ENCODE assay signal across 25 cellular contexts in genomic region chr7:115332691-115333090, GRCh38.
DNase-seq lines count a peak whose midpoint lies in the region; ATAC-seq and TF ChIP-seq lines count a peak whose summit lies in the region.
"Had no signal": no experiment of that assay in that cellular context is flagged by ENCODE, and none has a peak within 500 bp of the region (broad histone marks: within the 10 kb centered on the region; RNA-seq: fewer than 3 reads in every experiment).

No MANE protein-coding gene starts in this region.

- H4K5ac ChIP-seq in mesendoderm (ENCODE audit: low read length), result no peak overlapping the region

- H2AK5ac ChIP-seq in mesendoderm (ENCODE audit: low read length), result no peak overlapping the region

- H4K8ac ChIP-seq in mesendoderm (ENCODE audit: low read depth, low read length), result no peak overlapping the region

- no peak for ATAC-seq in GM21367 (IDR thresholded peaks at IDR 0.05; ENCODE audit: unreplicated experiment)
- ATAC-seq in HG02840 (IDR thresholded peaks at IDR 0.05; ENCODE audit: low FRiP score, unreplicated experiment), result no peak
- ATAC-seq: HepG2, SK-N-SH treated with all-trans-retinoic acid at 6 μM for 48 hours, T-cell had no signal

- no peak overlapping the region for H2BK120ac ChIP-seq in mesendoderm (ENCODE audit: low read depth, low read length)

- H3K56ac ChIP-seq in mesendoderm (ENCODE audit: low read length), result no peak overlapping the region

- no peak overlapping the region for H3K4ac ChIP-seq in mesendoderm (ENCODE audit: low read depth, low read length)

- no peaks in the 10 kb centered on the region for H3K79me2 ChIP-seq in mesendoderm (ENCODE audit: control insufficient read depth, insufficient read depth, low read length)

- TF ChIP-seq CTCF in HFFc6 (IDR thresholded peaks at IDR 0.05), result no peak
- TF ChIP-seq CTCF in mesothelial cell of epicardium (IDR thresholded peaks at IDR 0.05; ENCODE audit: unreplicated experiment), result no peak
- no peak for TF ChIP-seq CTCF in chondrocyte (IDR thresholded peaks at IDR 0.05)

- no peaks in the 10 kb centered on the region for H3K9me3 Mint-ChIP-seq in HFFc6
- peaks cover 16% of the 10 kb centered on the region for H3K9me3 Mint-ChIP-seq in mesothelial cell of epicardium
- no peaks in the 10 kb centered on the region for H3K9me3 Mint-ChIP-seq in chondrocyte (ENCODE audit: low read depth)
- H3K9me3 Mint-ChIP-seq: CD4-positive, alpha-beta T cell; T-cell had no signal

- H3K9ac ChIP-seq in mesendoderm (ENCODE audit: low read length), result no peak overlapping the region
- H3K9ac ChIP-seq: KMS-11 had no signal

- no peak overlapping the region for H3K4me3 ChIP-seq in mesendoderm (ENCODE audit: low read length)
- H3K4me3 ChIP-seq: MG63, PC-9 had no signal

- no peak overlapping the region for H3K23ac ChIP-seq in mesendoderm (ENCODE audit: low read length)

- no peak overlapping the region for H3K27ac Mint-ChIP-seq in HFFc6
- H3K27ac Mint-ChIP-seq in mesothelial cell of epicardium, result peak overlapping the region; percentile 49
- no peak overlapping the region for H3K27ac Mint-ChIP-seq in chondrocyte (ENCODE audit: unreplicated experiment)
- H3K27ac Mint-ChIP-seq: CD4-positive, alpha-beta T cell; T-cell had no signal

- no peak overlapping the region for H3K4me2 ChIP-seq in mesendoderm (ENCODE audit: low read length)
- H3K4me2 ChIP-seq: KMS-11, PC-9 had no signal

- H2BK5ac ChIP-seq in mesendoderm (ENCODE audit: low read length), result no peak overlapping the region

- no peak overlapping the region for H3K18ac ChIP-seq in mesendoderm (ENCODE audit: low read length)

- H3K27me3 Mint-ChIP-seq in HFFc6 (ENCODE audit: insufficient read depth) (no peaks in the 10 kb centered on the region), mesothelial cell of epicardium (ENCODE audit: low read depth) (no peaks in the 10 kb centered on the region), chondrocyte (ENCODE audit: low read depth) (no peaks in the 10 kb centered on the region)
- H3K27me3 Mint-ChIP-seq: CD4-positive, alpha-beta T cell; T-cell had no signal

- H3K4me3 Mint-ChIP-seq in HFFc6 (no peak overlapping the region), mesothelial cell of epicardium (no peak overlapping the region), chondrocyte (ENCODE audit: unreplicated experiment) (no peak overlapping the region)
- H3K4me3 Mint-ChIP-seq: CD4-positive, alpha-beta T cell; T-cell had no signal

- no peaks in the 10 kb centered on the region for H3K4me1 ChIP-seq in mesendoderm (ENCODE audit: control insufficient read depth, low read depth, low read length)

- no peaks in the 10 kb centered on the region for H3K79me1 ChIP-seq in mesendoderm (ENCODE audit: low read length)

- H3K27me3 ChIP-seq in mesendoderm (ENCODE audit: insufficient read depth, low read length, poor library complexity), result no peaks in the 10 kb centered on the region
- H3K27me3 ChIP-seq: MG63 had no signal

- no peak overlapping the region for H2BK15ac ChIP-seq in mesendoderm (replicated peaks; ENCODE audit: low read depth)

- no peaks in the 10 kb centered on the region for H3K36me3 ChIP-seq in mesendoderm (ENCODE audit: control insufficient read depth, insufficient read depth, low read length)
- H3K36me3 ChIP-seq: MG63 had no signal

- no peaks in the 10 kb centered on the region for H3K36me3 Mint-ChIP-seq in HFFc6 (ENCODE audit: low read depth)
- no peaks in the 10 kb centered on the region for H3K36me3 Mint-ChIP-seq in mesothelial cell of epicardium
- H3K36me3 Mint-ChIP-seq in chondrocyte (ENCODE audit: low read depth), result no peaks in the 10 kb centered on the region
- H3K36me3 Mint-ChIP-seq: T-cell had no signal

- H3K27ac ChIP-seq in mesendoderm (ENCODE audit: low read depth, low read length), result no peak overlapping the region
- H3K27ac ChIP-seq: KMS-11, PC-9, RWPE1 had no signal

- H3K4me1 Mint-ChIP-seq in HFFc6 (ENCODE audit: low read depth), result peaks cover 4% of the 10 kb centered on the region; the same call in 1 of the 2 replicates
- H3K4me1 Mint-ChIP-seq in mesothelial cell of epicardium, result peaks cover 24% of the 10 kb centered on the region
- no peaks in the 10 kb centered on the region for H3K4me1 Mint-ChIP-seq in chondrocyte (ENCODE audit: low read depth)
- H3K4me1 Mint-ChIP-seq: T-cell had no signal

- DNase-seq in HFFc6 (peak; percentile 1), amniotic epithelial cell (ENCODE audit: low read depth) (peak; percentile 40), fibroblast of peridontal ligament (ENCODE audit: extremely low read depth) (peak; percentile 22), mesothelial cell of epicardium (ENCODE audit: low spot score in 2 of 2, unreplicated experiment in 2 of 2) (no peak), mesendoderm (no peak), chondrocyte (ENCODE audit: low spot score) (no peak)
- DNase-seq: ACHN; CD4-positive, alpha-beta T cell; DMS53; EL; MG63; NCI-H1092; NCI-H146; NCI-H2029 treated with DMSO at 0.1 percent for 48 hours; NCI-H2227 treated with DMSO at 0.1 percent for 48 hours; NCI-H524; PC-9; SIG-M5; T-cell had no signal

- WGBS in mesendoderm (ENCODE audit: extremely low coverage, insufficient coverage, low lambda C conversion rate), result no CpG with 5 or more reads among the region's 3 CpGs

Comparison
In these comparisons a context has a peak if more than half of its experiments do, and no peak if none do; other contexts are left out.
1. DNase-seq: peak in HFFc6 (single experiment), amniotic epithelial cell (single experiment) and fibroblast of peridontal ligament (single experiment); none in mesothelial cell of epicardium (0 of 2), mesendoderm (single experiment) and chondrocyte (single experiment).